1 cellular context compared by ENCODE assay signal in genomic region chr3:57165637-57166036, GRCh38.
TF ChIP-seq lines count a peak whose summit lies in the region.

No MANE protein-coding gene starts in this region.

TF ChIP-seq in GM23338, 12 proteins besides CTCF, POLR2A, EP300 and RAD21:
- TF ChIP-seq ZNF462 (CRISPR knock-in tag; IDR thresholded peaks at IDR 0.05) (no peak), REST (IDR thresholded peaks at IDR 0.05; ENCODE audit: unreplicated experiment) (no peak), EZH2phosphoT487 (IDR thresholded peaks at IDR 0.05; ENCODE audit: unreplicated experiment) (no peak), ZNF114 (CRISPR knock-in tag; IDR thresholded peaks at IDR 0.05) (no peak), EZH2 (IDR thresholded peaks at IDR 0.05; ENCODE audit: low read depth, unreplicated experiment) (no peak), CREB1 (CRISPR knock-in tag; IDR thresholded peaks at IDR 0.05; ENCODE audit: low read depth) (no peak), ZNF331 (CRISPR knock-in tag; IDR thresholded peaks at IDR 0.05; ENCODE audit: low read depth) (no peak), JUNB (IDR thresholded peaks at IDR 0.05; ENCODE audit: unreplicated experiment) (no peak), ETS1 (IDR thresholded peaks at IDR 0.05) (no peak)
TF ChIP-seq in GM23338: peak in this region for 0.
